Comparison of ENCODE assay signal across 20 cellular contexts in the genomic region with DNA sequence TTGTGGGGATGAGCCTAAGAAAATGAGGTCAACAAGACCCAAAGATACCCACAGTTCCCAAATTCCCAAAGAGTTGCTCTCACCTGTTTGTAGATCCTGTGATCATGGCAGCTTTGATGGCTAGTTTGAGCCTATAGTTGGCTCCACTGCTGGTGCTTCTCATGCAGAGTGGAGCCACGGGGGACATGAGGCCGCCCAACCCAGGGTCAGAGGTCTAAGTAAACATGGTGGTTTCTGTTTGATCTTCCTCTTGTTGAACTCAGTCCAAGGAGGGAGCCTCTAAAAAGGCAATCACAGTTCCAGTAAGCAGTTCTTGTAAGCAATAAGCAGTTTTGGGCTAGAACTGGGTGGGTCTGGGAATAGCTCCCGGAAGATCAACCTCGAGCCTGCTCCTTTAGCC.
DNase-seq lines count a peak whose midpoint lies in the region; ATAC-seq, FAIRE-seq and TF ChIP-seq lines count a peak whose summit lies in the region.
"Had no signal": no experiment of that assay in that cellular context is flagged by ENCODE, and none has a peak within 500 bp of the region (broad histone marks: within the 10 kb centered on the region; RNA-seq: fewer than 3 reads in every experiment).

No MANE protein-coding gene starts in this region.

- FAIRE-seq in A549 (lab: Jason Lieb, UNC) = no peak
- FAIRE-seq: GM19239, H54 had no signal

- no peaks in the 10 kb centered on the region for H3K9me3 ChIP-seq in A549
- H3K9me3 ChIP-seq: SJSA1 had no signal

- CTCF ChIA-PET in A549 (lab: Yijun Ruan, JAX) = interaction anchor here (0.7 to 2.7 kb wide), 2 partner anchors 27 to 101 kb away, joined by 3 to 8 read pairs; no protein-coding TSS in a partner anchor

- peaks cover 31% of the 10 kb centered on the region for H3K4me1 ChIP-seq in A549

- H3K4me3 ChIP-seq in A549 (no peak overlapping the region), choroid plexus epithelial cell (ENCODE audit: low read depth, low read length) (no peak overlapping the region)
- H3K4me3 ChIP-seq: SJSA1 had no signal

- TF ChIP-seq RAD21 in A549 (conservative IDR thresholded peaks at IDR 0.05 in 1 of 2, IDR thresholded peaks at IDR 0.05 in 1 of 2) = no peak

- POLR2A ChIA-PET in A549 (lab: Yijun Ruan, JAX) = no interaction called here

- H3K27ac ChIP-seq in A549 = peak overlapping the region; percentile 61 to 85; a peak in 4 of 6 replicates
- H3K27ac ChIP-seq: HL-60, SJSA1 had no signal

- peak overlapping the region; percentile 29; the same call in 1 of the 3 replicates for H3K4me2 ChIP-seq in A549

- intact Hi-C loops in sciatic nerve (cut with DNase I) = no loop called here

- WGBS in A549 (ENCODE audit: missing lambda C conversion rate) = 59% methylated on average over 4 of the region's 4 CpGs

- TF ChIP-seq CTCF in A549 (IDR thresholded peaks at IDR 0.05) (no peak), choroid plexus epithelial cell (conservative IDR thresholded peaks at IDR 0.05; ENCODE audit: low read depth, low read length) (no peak)

- no peak for TF ChIP-seq POLR2A in A549 (IDR thresholded peaks at IDR 0.05; ENCODE audit: low read length)

- ATAC-seq in A549 (no peak), sciatic nerve (peak; percentile 10), GM21786 (IDR thresholded peaks at IDR 0.05; ENCODE audit: unreplicated experiment) (no peak)
- ATAC-seq: Right ventricle myocardium inferior had no signal

- DNase-seq in A549 (ENCODE audit: low read depth in 1 of 2, low spot score in 1 of 2) = no peak
- peak; percentile 3 for DNase-seq in NCI-H69 (lab: John Stamatoyannopoulos, UW)
- peak; percentile 18 for DNase-seq in choroid plexus epithelial cell (ENCODE audit: low read depth)
- no peak for DNase-seq in sciatic nerve (ENCODE audit: low spot score)
- no peak for DNase-seq in OCI-M1 (lab: John Stamatoyannopoulos, UW)
- DNase-seq in central memory CD4-positive, alpha-beta T cell = no peak
- DNase-seq: CD4-positive, alpha-beta T cell; COR-L47; DMS79; NCI-H1105; NCI-H2029 treated with DMSO at 0.1 percent for 48 hours; NCI-H226; NCI-H510A treated with DMSO at 0.1 percent for 48 hours; NCI-H774 had no signal

- no peak for TF ChIP-seq EP300 in A549 (IDR thresholded peaks at IDR 0.05)

TF ChIP-seq in A549, 52 proteins besides CTCF, POLR2A, EP300 and RAD21:
- TF ChIP-seq ESRRA (IDR thresholded peaks at IDR 0.05; ENCODE audit: borderline replicate concordance, low read length) = no peak
- no peak for TF ChIP-seq ZFP36 (IDR thresholded peaks at IDR 0.05; ENCODE audit: borderline replicate concordance, partially characterized antibody)
- TF ChIP-seq ZNF302 (CRISPR knock-in tag; IDR thresholded peaks at IDR 0.05) = no peak
- TF ChIP-seq HOXB5 (CRISPR knock-in tag; IDR thresholded peaks at IDR 0.05) = no peak
- no peak for TF ChIP-seq TFCP2L1 (CRISPR knock-in tag; IDR thresholded peaks at IDR 0.05)
- no peak for TF ChIP-seq EHMT2 (IDR thresholded peaks at IDR 0.05; ENCODE audit: low read depth)
- TF ChIP-seq SREBF2 (IDR thresholded peaks at IDR 0.05) = no peak
- no peak for TF ChIP-seq KDM5A (IDR thresholded peaks at IDR 0.05)
- no peak for TF ChIP-seq PBX3 (IDR thresholded peaks at IDR 0.05)
- TF ChIP-seq, protein P1, sequence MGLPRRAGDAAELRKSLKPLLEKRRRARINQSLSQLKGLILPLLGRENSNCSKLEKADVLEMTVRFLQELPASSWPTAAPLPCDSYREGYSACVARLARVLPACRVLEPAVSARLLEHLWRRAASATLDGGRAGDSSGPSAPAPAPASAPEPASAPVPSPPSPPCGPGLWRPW (IDR thresholded peaks at IDR 0.05) = no peak
- no peak for TF ChIP-seq ZC3H11A (IDR thresholded peaks at IDR 0.05)
- TF ChIP-seq BCL3 (IDR thresholded peaks at IDR 0.05) = no peak
- no peak for TF ChIP-seq RNF2 (IDR thresholded peaks at IDR 0.05; ENCODE audit: borderline replicate concordance, low read depth)
- no peak for TF ChIP-seq KDM1A (IDR thresholded peaks at IDR 0.05; ENCODE audit: low read depth)
- no peak for TF ChIP-seq MAZ (IDR thresholded peaks at IDR 0.05; ENCODE audit: borderline replicate concordance, low read depth, low read length)
- TF ChIP-seq REST (IDR thresholded peaks at IDR 0.05) = no peak
- TF ChIP-seq FOXS1 (CRISPR knock-in tag; IDR thresholded peaks at IDR 0.05) = no peak
- TF ChIP-seq, protein P2, sequence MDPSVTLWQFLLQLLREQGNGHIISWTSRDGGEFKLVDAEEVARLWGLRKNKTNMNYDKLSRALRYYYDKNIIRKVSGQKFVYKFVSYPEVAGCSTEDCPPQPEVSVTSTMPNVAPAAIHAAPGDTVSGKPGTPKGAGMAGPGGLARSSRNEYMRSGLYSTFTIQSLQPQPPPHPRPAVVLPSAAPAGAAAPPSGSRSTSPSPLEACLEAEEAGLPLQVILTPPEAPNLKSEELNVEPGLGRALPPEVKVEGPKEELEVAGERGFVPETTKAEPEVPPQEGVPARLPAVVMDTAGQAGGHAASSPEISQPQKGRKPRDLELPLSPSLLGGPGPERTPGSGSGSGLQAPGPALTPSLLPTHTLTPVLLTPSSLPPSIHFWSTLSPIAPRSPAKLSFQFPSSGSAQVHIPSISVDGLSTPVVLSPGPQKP (IDR thresholded peaks at IDR 0.05; ENCODE audit: low read depth, low read length) = no peak
- TF ChIP-seq RARB (CRISPR knock-in tag; IDR thresholded peaks at IDR 0.05) = no peak
- TF ChIP-seq MYC (IDR thresholded peaks at IDR 0.05; ENCODE audit: borderline replicate concordance, low read length) = no peak

Comparison
In these comparisons a context has a peak if more than half of its experiments do, and no peak if none do; other contexts are left out.
1. DNase-seq: peak in NCI-H69 (single experiment) and choroid plexus epithelial cell (single experiment); none in A549 (0 of 2), sciatic nerve (single experiment), OCI-M1 (single experiment) and central memory CD4-positive, alpha-beta T cell (single experiment).